1 cellular context compared by ENCODE assay signal in the genomic region with DNA sequence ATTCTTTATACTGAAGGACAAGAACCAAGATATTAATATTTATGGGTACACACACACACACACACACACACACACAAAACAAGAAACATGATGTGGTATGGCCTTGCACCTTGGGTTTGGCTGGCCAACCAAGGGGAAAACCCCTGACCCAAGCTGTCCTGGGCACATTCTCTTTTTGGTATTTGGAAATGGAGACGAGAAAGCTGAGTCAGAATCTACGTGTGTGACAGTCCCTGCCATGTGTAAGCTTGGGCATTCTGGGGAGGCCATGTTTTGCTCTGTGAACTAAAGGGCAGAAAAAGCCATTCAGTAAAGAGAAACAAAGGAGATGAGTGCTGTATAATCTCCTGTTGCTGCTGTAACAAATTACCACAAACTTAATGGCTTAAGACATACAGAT.
TF ChIP-seq lines count a peak whose summit lies in the region.

No MANE protein-coding gene starts in this region.

TF ChIP-seq in IMR-90, 13 proteins besides CTCF, POLR2A, EP300 and RAD21:
- no peak for TF ChIP-seq CEBPB (IDR thresholded peaks at IDR 0.05; ENCODE audit: low read depth, low read length)
- no peak for TF ChIP-seq FOS (IDR thresholded peaks at IDR 0.05; ENCODE audit: low read depth, low read length)
- no peak for TF ChIP-seq USF2 (IDR thresholded peaks at IDR 0.05; ENCODE audit: low read depth, low read length)
- no peak for TF ChIP-seq BHLHE40 (IDR thresholded peaks at IDR 0.05; ENCODE audit: low read depth, low read length)
- no peak for TF ChIP-seq NFE2L2 (IDR thresholded peaks at IDR 0.05; ENCODE audit: low read depth, low read length)
- no peak for TF ChIP-seq MAFK (IDR thresholded peaks at IDR 0.05; ENCODE audit: low read depth, low read length)
- TF ChIP-seq MXI1 (IDR thresholded peaks at IDR 0.05; ENCODE audit: borderline replicate concordance, low read depth, low read length) = no peak
- TF ChIP-seq RFX5 (IDR thresholded peaks at IDR 0.05; ENCODE audit: low read depth, low read length) = no peak
- TF ChIP-seq MAZ (IDR thresholded peaks at IDR 0.05; ENCODE audit: borderline replicate concordance, low read depth, low read length) = no peak
- no peak for TF ChIP-seq CHD1 (IDR thresholded peaks at IDR 0.05; ENCODE audit: low read depth, low read length)
- TF ChIP-seq RCOR1 (IDR thresholded peaks at IDR 0.05; ENCODE audit: insufficient replicate concordance, low read length) = no peak
- TF ChIP-seq SMC3 (IDR thresholded peaks at IDR 0.05; ENCODE audit: low read depth, low read length) = no peak
- TF ChIP-seq, protein P1, sequence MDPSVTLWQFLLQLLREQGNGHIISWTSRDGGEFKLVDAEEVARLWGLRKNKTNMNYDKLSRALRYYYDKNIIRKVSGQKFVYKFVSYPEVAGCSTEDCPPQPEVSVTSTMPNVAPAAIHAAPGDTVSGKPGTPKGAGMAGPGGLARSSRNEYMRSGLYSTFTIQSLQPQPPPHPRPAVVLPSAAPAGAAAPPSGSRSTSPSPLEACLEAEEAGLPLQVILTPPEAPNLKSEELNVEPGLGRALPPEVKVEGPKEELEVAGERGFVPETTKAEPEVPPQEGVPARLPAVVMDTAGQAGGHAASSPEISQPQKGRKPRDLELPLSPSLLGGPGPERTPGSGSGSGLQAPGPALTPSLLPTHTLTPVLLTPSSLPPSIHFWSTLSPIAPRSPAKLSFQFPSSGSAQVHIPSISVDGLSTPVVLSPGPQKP (IDR thresholded peaks at IDR 0.05; ENCODE audit: borderline replicate concordance, low read depth, low read length) = no peak
